Comparison of ENCODE assay signal across 20 cellular contexts in the genomic region with DNA sequence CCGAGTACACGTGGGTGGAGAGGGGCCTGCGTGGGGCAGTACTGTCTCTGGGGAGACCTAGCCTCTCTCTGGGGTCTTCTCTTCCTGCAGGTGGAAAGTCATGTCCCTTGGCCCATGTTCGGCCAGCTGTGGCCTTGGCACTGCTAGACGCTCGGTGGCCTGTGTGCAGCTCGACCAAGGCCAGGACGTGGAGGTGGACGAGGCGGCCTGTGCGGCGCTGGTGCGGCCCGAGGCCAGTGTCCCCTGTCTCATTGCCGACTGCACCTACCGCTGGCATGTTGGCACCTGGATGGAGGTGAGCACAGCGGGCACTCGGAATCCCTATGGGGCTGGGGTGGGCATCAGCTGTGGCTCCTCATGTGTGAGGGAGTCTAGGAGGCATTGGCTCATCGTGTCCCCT. TPM values are rescaled to one million over a fixed set of nuclear protein-coding genes. Genes with fewer than 3 reads are reported as not detected.
A peak's percentile ranks its signal among the peaks of the same experiment; 100 is the strongest.
DNase-seq lines count a peak whose midpoint lies in the region; FAIRE-seq and TF ChIP-seq lines count a peak whose summit lies in the region.
"Had no signal": no experiment of that assay in that cellular context is flagged by ENCODE, and none has a peak within 500 bp of the region (broad histone marks: within the 10 kb centered on the region; RNA-seq: fewer than 3 reads in every experiment).

No MANE protein-coding gene starts in this region.

- H3T11ph ChIP-seq in H9 (ENCODE audit: low read length), result no peak overlapping the region

- H2BK20ac ChIP-seq in H9 (ENCODE audit: low read depth, low read length, poor library complexity, severe bottlenecking), result no peak overlapping the region

- H3K36me3 Mint-ChIP-seq in H9 (ENCODE audit: insufficient read depth in 1 of 3, low read depth in 3 of 3) (no peaks in the 10 kb centered on the region), endothelial cell (ENCODE audit: low read depth, unreplicated experiment) (no peaks in the 10 kb centered on the region), neural progenitor cell (no peaks in the 10 kb centered on the region)
- H3K36me3 Mint-ChIP-seq in activated naive CD8-positive, alpha-beta T cell treated with anti-CD3 and anti-CD28 coated beads for 36 hours, result no peaks in the 10 kb centered on the region
- H3K36me3 Mint-ChIP-seq: CD8-positive, alpha-beta T cell had no signal

- TF ChIP-seq CTCF in H9 (conservative IDR thresholded peaks at IDR 0.05), result no peak
- no peak for TF ChIP-seq CTCF in endothelial cell (IDR thresholded peaks at IDR 0.05; ENCODE audit: unreplicated experiment)
- no peak for TF ChIP-seq CTCF in neural progenitor cell (IDR thresholded peaks at IDR 0.05)

- H3K4me1 Mint-ChIP-seq in H9, result peaks cover 8 to 11% of the 10 kb centered on the region in 2 experiments
- H3K4me1 Mint-ChIP-seq in endothelial cell (ENCODE audit: unreplicated experiment), result no peaks in the 10 kb centered on the region
- H3K4me1 Mint-ChIP-seq in neural progenitor cell, result peaks cover 2% of the 10 kb centered on the region
- H3K4me1 Mint-ChIP-seq in activated naive CD8-positive, alpha-beta T cell treated with anti-CD3 and anti-CD28 coated beads for 36 hours, result peaks cover under 1% of the 10 kb centered on the region

- no peak overlapping the region for H4K8ac ChIP-seq in H9 (replicated peaks; ENCODE audit: insufficient read length, low read depth, low read length)

- peak overlapping the region in 2 of 3 experiments; percentile 9 to 48; a peak in 1 of 7 replicates for H3K27ac Mint-ChIP-seq in H9
- no peak overlapping the region for H3K27ac Mint-ChIP-seq in endothelial cell (ENCODE audit: unreplicated experiment)
- peak overlapping the region; percentile 76 for H3K27ac Mint-ChIP-seq in neural progenitor cell
- H3K27ac Mint-ChIP-seq in activated naive CD8-positive, alpha-beta T cell treated with anti-CD3 and anti-CD28 coated beads for 36 hours, result no peak overlapping the region
- H3K27ac Mint-ChIP-seq: B cell; CD8-positive, alpha-beta T cell; GM23338; HFFc6 had no signal

- H4K20me1 ChIP-seq in BLaER1 (no peaks in the 10 kb centered on the region), H9 (ENCODE audit: control insufficient read depth, insufficient read depth, insufficient read length) (no peaks in the 10 kb centered on the region), neural progenitor cell (ENCODE audit: low read depth) (no peaks in the 10 kb centered on the region)

- no peak for FAIRE-seq in frontal cortex (lab: Jason Lieb, UNC)
- FAIRE-seq: A204.1, G401.6, GM12892 had no signal

- peaks cover 6% of the 10 kb centered on the region for H3K23me2 ChIP-seq in H9 (ENCODE audit: insufficient read length, low read depth, low read length, poor library complexity, severe bottlenecking)

- no peak overlapping the region for H3K23ac ChIP-seq in H9 (ENCODE audit: insufficient read length, low read depth, low read length)

- H3K9me3 Mint-ChIP-seq in H9 (no peaks in the 10 kb centered on the region), endothelial cell (ENCODE audit: unreplicated experiment) (no peaks in the 10 kb centered on the region), neural progenitor cell (no peaks in the 10 kb centered on the region)
- no peaks in the 10 kb centered on the region for H3K9me3 Mint-ChIP-seq in activated naive CD8-positive, alpha-beta T cell treated with anti-CD3 and anti-CD28 coated beads for 36 hours
- H3K9me3 Mint-ChIP-seq: CD8-positive, alpha-beta T cell; GM23338; HFFc6 had no signal

- H3K14ac ChIP-seq in H9 (ENCODE audit: insufficient read depth, low read length), result no peak overlapping the region

- no peak overlapping the region for H3K4ac ChIP-seq in H9 (ENCODE audit: low read depth, low read length)

- no peak overlapping the region for H4K5ac ChIP-seq in H9 (ENCODE audit: insufficient read length, low read depth, low read length)

- H2BK120ac ChIP-seq in H9 (ENCODE audit: low read depth, low read length, poor library complexity, severe bottlenecking), result no peak overlapping the region

- H2BK15ac ChIP-seq in H9 (ENCODE audit: low read depth, low read length), result no peak overlapping the region

- DNase-seq in H9 (no peak), endothelial cell (ENCODE audit: low spot score) (no peak), neural progenitor cell (ENCODE audit: low spot score) (no peak), NCI-H2171 treated with DMSO at 0.1 percent for 48 hours (lab: John Stamatoyannopoulos, UW) (no peak), frontal cortex (ENCODE audit: low spot score in 2 of 2) (no peak), GM19240 (ENCODE audit: insufficient read length, low spot score) (no peak)
- DNase-seq in activated naive CD8-positive, alpha-beta T cell treated with anti-CD3 and anti-CD28 coated beads for 36 hours, result no peak
- DNase-seq: Caco-2; CD8-positive, alpha-beta T cell; DMS153; DND-41; HFFc6 had no signal

- peaks cover 5% of the 10 kb centered on the region for H3K27me3 Mint-ChIP-seq in H9 (ENCODE audit: low read depth)
- peaks cover 9% of the 10 kb centered on the region for H3K27me3 Mint-ChIP-seq in endothelial cell (ENCODE audit: unreplicated experiment)
- peaks cover 2% of the 10 kb centered on the region for H3K27me3 Mint-ChIP-seq in neural progenitor cell (ENCODE audit: insufficient read depth, low read depth)
- H3K27me3 Mint-ChIP-seq in activated naive CD8-positive, alpha-beta T cell treated with anti-CD3 and anti-CD28 coated beads for 36 hours, result no peaks in the 10 kb centered on the region

- H3K4me3 Mint-ChIP-seq in H9 (no peak overlapping the region), endothelial cell (ENCODE audit: unreplicated experiment) (peak overlapping the region; percentile 7), neural progenitor cell (no peak overlapping the region)
- H3K4me3 Mint-ChIP-seq in activated naive CD8-positive, alpha-beta T cell treated with anti-CD3 and anti-CD28 coated beads for 36 hours, result no peak overlapping the region
- H3K4me3 Mint-ChIP-seq: B cell; CD8-positive, alpha-beta T cell; GM23338; HFFc6 had no signal

- H3K79me1 ChIP-seq in H9 (ENCODE audit: insufficient read depth, low read depth, low read length, poor library complexity, severe bottlenecking), result no peaks in the 10 kb centered on the region

- H3K18ac ChIP-seq in H9 (ENCODE audit: insufficient read length, low read depth, low read length), result no peak overlapping the region

- H2BK12ac ChIP-seq in H9 (ENCODE audit: insufficient read length, low read depth, low read length), result no peak overlapping the region

- H2BK5ac ChIP-seq in H9 (ENCODE audit: insufficient read length, low read length), result no peak overlapping the region

- H3K9me3 ChIP-seq in BLaER1 (no peaks in the 10 kb centered on the region), H9 (ENCODE audit: control insufficient read depth, low read depth, low read length) (no peaks in the 10 kb centered on the region), neural progenitor cell (ENCODE audit: low read depth) (no peaks in the 10 kb centered on the region)
- H3K9me3 ChIP-seq: Caco-2, HAP-1 had no signal

- H2AFZ ChIP-seq in H9 (ENCODE audit: low read length), result no peak overlapping the region
- no peak overlapping the region for H2AFZ ChIP-seq in neural progenitor cell (replicated peaks)
- H2AFZ ChIP-seq: GM23338 had no signal

- peaks cover 5% of the 10 kb centered on the region for H3F3A ChIP-seq in neural progenitor cell (ENCODE audit: low read depth)

- H3K56ac ChIP-seq in H9 (ENCODE audit: insufficient read length, low read depth, low read length), result no peak overlapping the region

- H2AK5ac ChIP-seq in H9 (ENCODE audit: insufficient read length, low read length), result no peak overlapping the region

- no CpG with 5 or more reads among the region's 19 CpGs for WGBS in H9 (ENCODE audit: extremely low coverage, insufficient read length, low lambda C conversion rate)

- H4K91ac ChIP-seq in H9 (ENCODE audit: insufficient read length, low read depth, low read length), result no peak overlapping the region

- H3K36me3 ChIP-seq in BLaER1, result no peaks in the 10 kb centered on the region
- no peaks in the 10 kb centered on the region for H3K36me3 ChIP-seq in neural progenitor cell
- H3K36me3 ChIP-seq: HAP-1 had no signal

- no peaks in the 10 kb centered on the region for H3K27me3 ChIP-seq in BLaER1
- no peaks in the 10 kb centered on the region for H3K27me3 ChIP-seq in H9 (ENCODE audit: insufficient read depth, low read length)
- peaks cover 5% of the 10 kb centered on the region for H3K27me3 ChIP-seq in neural progenitor cell

- peak overlapping the region; percentile 74 for H3K4me2 ChIP-seq in BLaER1
- H3K4me2 ChIP-seq in H9 (ENCODE audit: insufficient read depth, insufficient read length, low read length), result no peak overlapping the region
- no peak overlapping the region for H3K4me2 ChIP-seq in neural progenitor cell
- H3K4me2 ChIP-seq: GM23338 had no signal

- H3K27ac ChIP-seq in BLaER1 (peak overlapping the region; percentile 37), H9 (ENCODE audit: insufficient read length, low read depth, low read length) (no peak overlapping the region), neural progenitor cell (no peak overlapping the region)
- H3K27ac ChIP-seq: 22Rv1 had no signal

- no peak overlapping the region for H3K4me3 ChIP-seq in BLaER1
- H3K4me3 ChIP-seq in neural progenitor cell, result no peak overlapping the region
- H3K4me3 ChIP-seq: GM23338, HAP-1 had no signal

- no peaks in the 10 kb centered on the region for H3K79me2 ChIP-seq in H9 (ENCODE audit: insufficient read depth, low read length)
- no peaks in the 10 kb centered on the region for H3K79me2 ChIP-seq in neural progenitor cell (ENCODE audit: low read depth)

- H3K9ac ChIP-seq in BLaER1 (0 out of 2 replicates have a peak overlapping the region, but pooled peaks have one; percentile 41), H9 (ENCODE audit: extremely low read depth, insufficient read length, low read length) (no peak overlapping the region), neural progenitor cell (no peak overlapping the region)

- H3K4me1 ChIP-seq in BLaER1 (peaks cover 33% of the 10 kb centered on the region), H9 (ENCODE audit: insufficient read depth, low read length) (no peaks in the 10 kb centered on the region; the same call in 1 of the 2 replicates), neural progenitor cell (peaks cover 5% of the 10 kb centered on the region)
- H3K4me1 ChIP-seq: Caco-2, HAP-1 had no signal

RNA-seq across cellular contexts. Expression of gene CACFD1, which starts 5.5 kb away (rescaled TPM):
- total RNA-seq in H9 (2021) (20.0 and 20.2 TPM in 2 replicates), endothelial cell (ENCODE audit: unreplicated experiment) (34.3 TPM), neural progenitor cell (ENCODE audit: low replicate concordance) (15.7 and 29.3 TPM in 2 replicates), frontal cortex (22.8 TPM)
- 1 to 10 TPM in 1 of 2 experiments, under 1 TPM in 1; 0.54 to 1.4 TPM for total RNA-seq in activated naive CD8-positive, alpha-beta T cell treated with anti-CD3 and anti-CD28 coated beads for 36 hours

RNA-seq across cellular contexts. Expression of gene SLC2A6, which starts 24.6 kb away (rescaled TPM):
- 18.7 and 19.5 TPM in 2 replicates for total RNA-seq in H9 (2021)
- 32.5 TPM for total RNA-seq in endothelial cell (ENCODE audit: unreplicated experiment)
- 2.3 and 8.8 TPM in 2 replicates for total RNA-seq in neural progenitor cell (ENCODE audit: low replicate concordance)
- 12.6 TPM for total RNA-seq in frontal cortex
- total RNA-seq in activated naive CD8-positive, alpha-beta T cell treated with anti-CD3 and anti-CD28 coated beads for 36 hours, result 1 to 10 TPM; 8.9 to 9.3 TPM

RNA-seq across cellular contexts. Expression of gene ADAMTS13, which starts 32.2 kb away (rescaled TPM):
- 8.2 and 8.8 TPM in 2 replicates for total RNA-seq in H9 (2021)
- total RNA-seq in endothelial cell (ENCODE audit: unreplicated experiment), result 9.1 TPM
- total RNA-seq in neural progenitor cell (ENCODE audit: low replicate concordance), result 2.4 and 6.1 TPM in 2 replicates
- total RNA-seq in frontal cortex, result 2.0 TPM
- 1 to 10 TPM; 1.0 to 1.5 TPM for total RNA-seq in activated naive CD8-positive, alpha-beta T cell treated with anti-CD3 and anti-CD28 coated beads for 36 hours

RNA-seq across cellular contexts. Expression of gene REXO4, which starts 36.5 kb away (rescaled TPM):
- 33.6 and 35.2 TPM in 2 replicates for total RNA-seq in H9 (2021)
- total RNA-seq in endothelial cell (ENCODE audit: unreplicated experiment), result 30.9 TPM
- total RNA-seq in neural progenitor cell (ENCODE audit: low replicate concordance), result 17.9 and 24.9 TPM in 2 replicates
- 13.5 TPM for total RNA-seq in frontal cortex
- 10 to 100 TPM; 45.3 to 47.7 TPM for total RNA-seq in activated naive CD8-positive, alpha-beta T cell treated with anti-CD3 and anti-CD28 coated beads for 36 hours

Comparison
In these comparisons a context has a peak if more than half of its experiments do, and no peak if none do; other contexts are left out.
1. H3K27ac Mint-ChIP-seq: peak in H9 (2 of 3) and neural progenitor cell (single experiment); none in endothelial cell (single experiment) and activated naive CD8-positive, alpha-beta T cell treated with anti-CD3 and anti-CD28 coated beads for 36 hours (single experiment).